Comparison of ENCODE assay signal across 1 cellular context in the genomic region with DNA sequence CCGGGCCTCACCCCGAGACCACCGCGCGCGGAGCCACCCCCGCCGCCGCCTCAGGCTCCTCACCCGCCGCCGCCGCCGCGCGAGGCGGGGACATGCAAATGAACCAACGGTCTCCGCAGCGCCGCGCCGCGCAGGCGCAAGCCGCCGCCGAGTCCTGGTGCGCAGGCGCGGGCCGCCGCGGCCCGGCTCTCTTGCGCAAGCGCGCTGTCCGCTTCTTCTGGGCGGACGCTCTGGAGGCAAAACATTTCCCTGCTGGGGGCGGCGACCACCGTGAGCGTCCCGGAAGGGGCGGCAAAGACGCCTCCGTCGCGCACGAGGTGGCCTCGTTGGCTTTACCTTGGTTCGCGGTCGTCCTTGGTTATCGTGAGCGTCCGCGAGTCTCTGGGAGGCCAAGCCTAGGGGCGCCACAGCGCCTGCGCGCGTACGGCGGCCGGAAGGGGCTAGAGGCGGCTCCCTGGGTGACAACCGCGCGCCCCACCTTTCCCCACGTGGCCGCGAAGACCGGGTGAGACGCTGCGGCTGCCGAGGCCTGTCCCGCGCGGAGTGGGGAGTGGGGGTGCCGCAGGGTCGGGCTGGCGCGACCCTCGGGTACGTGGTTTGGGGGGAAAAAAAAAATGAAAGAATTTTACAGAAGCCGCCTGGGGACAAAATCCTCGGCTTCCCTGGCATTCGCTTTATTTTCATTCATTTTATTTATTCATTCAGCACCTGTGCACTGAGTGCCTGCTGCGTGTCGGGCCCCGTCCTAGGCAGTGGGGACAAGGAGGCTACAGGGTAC.
TF ChIP-seq lines count a peak whose summit lies in the region.

A gene (plus strand): TSS at position 178 of the 778 bp plus-strand sequence. CDS start 607 bp downstream, outside the sequence.
A gene (minus strand): TSS at position 92 of the 778 bp plus-strand sequence. CDS start 2,446 bp downstream, outside the sequence.

TF ChIP-seq in HepG2, 621 proteins besides CTCF, POLR2A, EP300 and RAD21 (continued from another document and continues in another):
- TF ChIP-seq RBFOX2 (IDR thresholded peaks at IDR 0.05; ENCODE audit: low read depth, low read length) (peak; percentile 94), BORCS8-MEF2B (CRISPR knock-in tag; IDR thresholded peaks at IDR 0.05) (peak; percentile 83; the same call in 1 of the 2 replicates), ZNF138 (CRISPR knock-in tag; IDR thresholded peaks at IDR 0.05; ENCODE audit: low read depth) (peak; percentile 85; the same call in 1 of the 2 replicates), FOXJ3 (CRISPR knock-in tag; IDR thresholded peaks at IDR 0.05; ENCODE audit: borderline replicate concordance) (no peak), ZNF841 (CRISPR knock-in tag; IDR thresholded peaks at IDR 0.05; ENCODE audit: borderline replicate concordance) (peak; percentile 94; the same call in 1 of the 2 replicates), HDAC1 (CRISPR knock-in tag; IDR thresholded peaks at IDR 0.05) (peak; percentile 98), ZFP36 (IDR thresholded peaks at IDR 0.05; ENCODE audit: borderline replicate concordance, low read depth, low read length, partially characterized antibody) (no peak), SIN3B (IDR thresholded peaks at IDR 0.05; ENCODE audit: low read length) (no peak; the same call in 1 of the 2 replicates), RCOR2 (CRISPR knock-in tag; IDR thresholded peaks at IDR 0.05) (no peak), ZNF652 (CRISPR knock-in tag; IDR thresholded peaks at IDR 0.05; ENCODE audit: borderline replicate concordance, low read depth) (no peak), ZBTB3 (CRISPR knock-in tag; IDR thresholded peaks at IDR 0.05; ENCODE audit: borderline replicate concordance, low read depth) (0 out of 2 replicates have a peak, but pooled peaks have one; percentile 60), MTA1 (CRISPR knock-in tag; IDR thresholded peaks at IDR 0.05; ENCODE audit: borderline replicate concordance) (peak; percentile 51; the same call in 1 of the 2 replicates), ZSCAN20 (CRISPR knock-in tag; IDR thresholded peaks at IDR 0.05; ENCODE audit: borderline replicate concordance) (0 out of 2 replicates have a peak, but pooled peaks have one; percentile 61), PRMT3 (CRISPR knock-in tag; IDR thresholded peaks at IDR 0.05; ENCODE audit: borderline replicate concordance, low read depth) (no peak), ZKSCAN5 (CRISPR knock-in tag; IDR thresholded peaks at IDR 0.05) (no peak), SAFB2 (CRISPR knock-in tag; IDR thresholded peaks at IDR 0.05; ENCODE audit: borderline replicate concordance, low read depth) (peak; percentile 87; the same call in 1 of the 2 replicates), AGO2 (optimal IDR thresholded peaks at IDR 0.05; ENCODE audit: low read depth, low read length) (peak; percentile 36), ZNF747 (CRISPR knock-in tag; IDR thresholded peaks at IDR 0.05; ENCODE audit: borderline replicate concordance) (peak; percentile 88; the same call in 1 of the 2 replicates), ZNF260 (CRISPR knock-in tag; IDR thresholded peaks at IDR 0.05; ENCODE audit: borderline replicate concordance, low read depth) (no peak), KLF6 (CRISPR knock-in tag; IDR thresholded peaks at IDR 0.05) (peak; percentile 93; the same call in 1 of the 2 replicates), XBP1 (CRISPR knock-in tag; IDR thresholded peaks at IDR 0.05) (no peak), ZNF83 (CRISPR knock-in tag; IDR thresholded peaks at IDR 0.05; ENCODE audit: borderline replicate concordance) (peak; percentile 94; the same call in 1 of the 2 replicates), HHEX (CRISPR knock-in tag; IDR thresholded peaks at IDR 0.05) (no peak), ZBTB20 (CRISPR knock-in tag; IDR thresholded peaks at IDR 0.05; ENCODE audit: borderline replicate concordance, low read depth) (no peak), RFXAP (CRISPR knock-in tag; IDR thresholded peaks at IDR 0.05; ENCODE audit: borderline replicate concordance) (peak; percentile 73; the same call in 1 of the 2 replicates), PLRG1 (conservative IDR thresholded peaks at IDR 0.05) (no peak), ERF (CRISPR knock-in tag; IDR thresholded peaks at IDR 0.05) (peak; percentile 72; the same call in 1 of the 2 replicates), ZNF382 (CRISPR knock-in tag; IDR thresholded peaks at IDR 0.05; ENCODE audit: borderline replicate concordance) (no peak), JUN (CRISPR knock-in tag; IDR thresholded peaks at IDR 0.05) (no peak), SNRNP70 (IDR thresholded peaks at IDR 0.05; ENCODE audit: low read depth, low read length) (no peak), FOXM1 (CRISPR knock-in tag; IDR thresholded peaks at IDR 0.05) (no peak), SUZ12 (IDR thresholded peaks at IDR 0.05; ENCODE audit: low read depth, low read length) (no peak)
- TF ChIP-seq, protein P1, sequence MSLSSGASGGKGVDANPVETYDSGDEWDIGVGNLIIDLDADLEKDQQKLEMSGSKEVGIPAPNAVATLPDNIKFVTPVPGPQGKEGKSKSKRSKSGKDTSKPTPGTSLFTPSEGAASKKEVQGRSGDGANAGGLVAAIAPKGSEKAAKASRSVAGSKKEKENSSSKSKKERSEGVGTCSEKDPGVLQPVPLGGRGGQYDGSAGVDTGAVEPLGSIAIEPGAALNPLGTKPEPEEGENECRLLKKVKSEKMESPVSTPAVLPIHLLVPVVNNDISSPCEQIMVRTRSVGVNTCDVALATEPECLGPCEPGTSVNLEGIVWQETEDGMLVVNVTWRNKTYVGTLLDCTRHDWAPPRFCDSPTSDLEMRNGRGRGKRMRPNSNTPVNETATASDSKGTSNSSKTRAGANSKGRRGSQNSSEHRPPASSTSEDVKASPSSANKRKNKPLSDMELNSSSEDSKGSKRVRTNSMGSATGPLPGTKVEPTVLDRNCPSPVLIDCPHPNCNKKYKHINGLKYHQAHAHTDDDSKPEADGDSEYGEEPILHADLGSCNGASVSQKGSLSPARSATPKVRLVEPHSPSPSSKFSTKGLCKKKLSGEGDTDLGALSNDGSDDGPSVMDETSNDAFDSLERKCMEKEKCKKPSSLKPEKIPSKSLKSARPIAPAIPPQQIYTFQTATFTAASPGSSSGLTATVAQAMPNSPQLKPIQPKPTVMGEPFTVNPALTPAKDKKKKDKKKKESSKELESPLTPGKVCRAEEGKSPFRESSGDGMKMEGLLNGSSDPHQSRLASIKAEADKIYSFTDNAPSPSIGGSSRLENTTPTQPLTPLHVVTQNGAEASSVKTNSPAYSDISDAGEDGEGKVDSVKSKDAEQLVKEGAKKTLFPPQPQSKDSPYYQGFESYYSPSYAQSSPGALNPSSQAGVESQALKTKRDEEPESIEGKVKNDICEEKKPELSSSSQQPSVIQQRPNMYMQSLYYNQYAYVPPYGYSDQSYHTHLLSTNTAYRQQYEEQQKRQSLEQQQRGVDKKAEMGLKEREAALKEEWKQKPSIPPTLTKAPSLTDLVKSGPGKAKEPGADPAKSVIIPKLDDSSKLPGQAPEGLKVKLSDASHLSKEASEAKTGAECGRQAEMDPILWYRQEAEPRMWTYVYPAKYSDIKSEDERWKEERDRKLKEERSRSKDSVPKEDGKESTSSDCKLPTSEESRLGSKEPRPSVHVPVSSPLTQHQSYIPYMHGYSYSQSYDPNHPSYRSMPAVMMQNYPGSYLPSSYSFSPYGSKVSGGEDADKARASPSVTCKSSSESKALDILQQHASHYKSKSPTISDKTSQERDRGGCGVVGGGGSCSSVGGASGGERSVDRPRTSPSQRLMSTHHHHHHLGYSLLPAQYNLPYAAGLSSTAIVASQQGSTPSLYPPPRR (CRISPR knock-in tag; IDR thresholded peaks at IDR 0.05; ENCODE audit: borderline replicate concordance) = peak; percentile 58; the same call in 1 of the 2 replicates
- TF ChIP-seq, protein P2, sequence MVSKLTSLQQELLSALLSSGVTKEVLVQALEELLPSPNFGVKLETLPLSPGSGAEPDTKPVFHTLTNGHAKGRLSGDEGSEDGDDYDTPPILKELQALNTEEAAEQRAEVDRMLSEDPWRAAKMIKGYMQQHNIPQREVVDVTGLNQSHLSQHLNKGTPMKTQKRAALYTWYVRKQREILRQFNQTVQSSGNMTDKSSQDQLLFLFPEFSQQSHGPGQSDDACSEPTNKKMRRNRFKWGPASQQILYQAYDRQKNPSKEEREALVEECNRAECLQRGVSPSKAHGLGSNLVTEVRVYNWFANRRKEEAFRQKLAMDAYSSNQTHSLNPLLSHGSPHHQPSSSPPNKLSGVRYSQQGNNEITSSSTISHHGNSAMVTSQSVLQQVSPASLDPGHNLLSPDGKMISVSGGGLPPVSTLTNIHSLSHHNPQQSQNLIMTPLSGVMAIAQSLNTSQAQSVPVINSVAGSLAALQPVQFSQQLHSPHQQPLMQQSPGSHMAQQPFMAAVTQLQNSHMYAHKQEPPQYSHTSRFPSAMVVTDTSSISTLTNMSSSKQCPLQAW (CRISPR knock-in tag; IDR thresholded peaks at IDR 0.05) = peak; percentile 65
- TF ChIP-seq, protein P3, sequence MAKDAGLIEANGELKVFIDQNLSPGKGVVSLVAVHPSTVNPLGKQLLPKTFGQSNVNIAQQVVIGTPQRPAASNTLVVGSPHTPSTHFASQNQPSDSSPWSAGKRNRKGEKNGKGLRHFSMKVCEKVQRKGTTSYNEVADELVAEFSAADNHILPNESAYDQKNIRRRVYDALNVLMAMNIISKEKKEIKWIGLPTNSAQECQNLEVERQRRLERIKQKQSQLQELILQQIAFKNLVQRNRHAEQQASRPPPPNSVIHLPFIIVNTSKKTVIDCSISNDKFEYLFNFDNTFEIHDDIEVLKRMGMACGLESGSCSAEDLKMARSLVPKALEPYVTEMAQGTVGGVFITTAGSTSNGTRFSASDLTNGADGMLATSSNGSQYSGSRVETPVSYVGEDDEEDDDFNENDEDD (CRISPR knock-in tag; IDR thresholded peaks at IDR 0.05; ENCODE audit: borderline replicate concordance) = peak; percentile 98
- TF ChIP-seq, protein P4, sequence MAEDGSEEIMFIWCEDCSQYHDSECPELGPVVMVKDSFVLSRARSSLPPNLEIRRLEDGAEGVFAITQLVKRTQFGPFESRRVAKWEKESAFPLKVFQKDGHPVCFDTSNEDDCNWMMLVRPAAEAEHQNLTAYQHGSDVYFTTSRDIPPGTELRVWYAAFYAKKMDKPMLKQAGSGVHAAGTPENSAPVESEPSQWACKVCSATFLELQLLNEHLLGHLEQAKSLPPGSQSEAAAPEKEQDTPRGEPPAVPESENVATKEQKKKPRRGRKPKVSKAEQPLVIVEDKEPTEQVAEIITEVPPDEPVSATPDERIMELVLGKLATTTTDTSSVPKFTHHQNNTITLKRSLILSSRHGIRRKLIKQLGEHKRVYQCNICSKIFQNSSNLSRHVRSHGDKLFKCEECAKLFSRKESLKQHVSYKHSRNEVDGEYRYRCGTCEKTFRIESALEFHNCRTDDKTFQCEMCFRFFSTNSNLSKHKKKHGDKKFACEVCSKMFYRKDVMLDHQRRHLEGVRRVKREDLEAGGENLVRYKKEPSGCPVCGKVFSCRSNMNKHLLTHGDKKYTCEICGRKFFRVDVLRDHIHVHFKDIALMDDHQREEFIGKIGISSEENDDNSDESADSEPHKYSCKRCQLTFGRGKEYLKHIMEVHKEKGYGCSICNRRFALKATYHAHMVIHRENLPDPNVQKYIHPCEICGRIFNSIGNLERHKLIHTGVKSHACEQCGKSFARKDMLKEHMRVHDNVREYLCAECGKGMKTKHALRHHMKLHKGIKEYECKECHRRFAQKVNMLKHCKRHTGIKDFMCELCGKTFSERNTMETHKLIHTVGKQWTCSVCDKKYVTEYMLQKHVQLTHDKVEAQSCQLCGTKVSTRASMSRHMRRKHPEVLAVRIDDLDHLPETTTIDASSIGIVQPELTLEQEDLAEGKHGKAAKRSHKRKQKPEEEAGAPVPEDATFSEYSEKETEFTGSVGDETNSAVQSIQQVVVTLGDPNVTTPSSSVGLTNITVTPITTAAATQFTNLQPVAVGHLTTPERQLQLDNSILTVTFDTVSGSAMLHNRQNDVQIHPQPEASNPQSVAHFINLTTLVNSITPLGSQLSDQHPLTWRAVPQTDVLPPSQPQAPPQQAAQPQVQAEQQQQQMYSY (CRISPR knock-in tag; IDR thresholded peaks at IDR 0.05) = no peak; the same call in 1 of the 2 replicates
- TF ChIP-seq, protein P5, sequence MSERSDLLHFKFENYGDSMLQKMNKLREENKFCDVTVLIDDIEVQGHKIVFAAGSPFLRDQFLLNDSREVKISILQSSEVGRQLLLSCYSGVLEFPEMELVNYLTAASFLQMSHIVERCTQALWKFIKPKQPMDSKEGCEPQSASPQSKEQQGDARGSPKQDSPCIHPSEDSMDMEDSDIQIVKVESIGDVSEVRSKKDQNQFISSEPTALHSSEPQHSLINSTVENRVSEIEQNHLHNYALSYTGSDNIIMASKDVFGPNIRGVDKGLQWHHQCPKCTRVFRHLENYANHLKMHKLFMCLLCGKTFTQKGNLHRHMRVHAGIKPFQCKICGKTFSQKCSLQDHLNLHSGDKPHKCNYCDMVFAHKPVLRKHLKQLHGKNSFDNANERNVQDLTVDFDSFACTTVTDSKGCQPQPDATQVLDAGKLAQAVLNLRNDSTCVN (CRISPR knock-in tag; IDR thresholded peaks at IDR 0.05; ENCODE audit: borderline replicate concordance) = peak; percentile 74; the same call in 1 of the 2 replicates
- TF ChIP-seq, protein P6, sequence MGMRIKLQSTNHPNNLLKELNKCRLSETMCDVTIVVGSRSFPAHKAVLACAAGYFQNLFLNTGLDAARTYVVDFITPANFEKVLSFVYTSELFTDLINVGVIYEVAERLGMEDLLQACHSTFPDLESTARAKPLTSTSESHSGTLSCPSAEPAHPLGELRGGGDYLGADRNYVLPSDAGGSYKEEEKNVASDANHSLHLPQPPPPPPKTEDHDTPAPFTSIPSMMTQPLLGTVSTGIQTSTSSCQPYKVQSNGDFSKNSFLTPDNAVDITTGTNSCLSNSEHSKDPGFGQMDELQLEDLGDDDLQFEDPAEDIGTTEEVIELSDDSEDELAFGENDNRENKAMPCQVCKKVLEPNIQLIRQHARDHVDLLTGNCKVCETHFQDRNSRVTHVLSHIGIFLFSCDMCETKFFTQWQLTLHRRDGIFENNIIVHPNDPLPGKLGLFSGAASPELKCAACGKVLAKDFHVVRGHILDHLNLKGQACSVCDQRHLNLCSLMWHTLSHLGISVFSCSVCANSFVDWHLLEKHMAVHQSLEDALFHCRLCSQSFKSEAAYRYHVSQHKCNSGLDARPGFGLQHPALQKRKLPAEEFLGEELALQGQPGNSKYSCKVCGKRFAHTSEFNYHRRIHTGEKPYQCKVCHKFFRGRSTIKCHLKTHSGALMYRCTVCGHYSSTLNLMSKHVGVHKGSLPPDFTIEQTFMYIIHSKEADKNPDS (CRISPR knock-in tag; IDR thresholded peaks at IDR 0.05) = no peak
- TF ChIP-seq, protein P7, sequence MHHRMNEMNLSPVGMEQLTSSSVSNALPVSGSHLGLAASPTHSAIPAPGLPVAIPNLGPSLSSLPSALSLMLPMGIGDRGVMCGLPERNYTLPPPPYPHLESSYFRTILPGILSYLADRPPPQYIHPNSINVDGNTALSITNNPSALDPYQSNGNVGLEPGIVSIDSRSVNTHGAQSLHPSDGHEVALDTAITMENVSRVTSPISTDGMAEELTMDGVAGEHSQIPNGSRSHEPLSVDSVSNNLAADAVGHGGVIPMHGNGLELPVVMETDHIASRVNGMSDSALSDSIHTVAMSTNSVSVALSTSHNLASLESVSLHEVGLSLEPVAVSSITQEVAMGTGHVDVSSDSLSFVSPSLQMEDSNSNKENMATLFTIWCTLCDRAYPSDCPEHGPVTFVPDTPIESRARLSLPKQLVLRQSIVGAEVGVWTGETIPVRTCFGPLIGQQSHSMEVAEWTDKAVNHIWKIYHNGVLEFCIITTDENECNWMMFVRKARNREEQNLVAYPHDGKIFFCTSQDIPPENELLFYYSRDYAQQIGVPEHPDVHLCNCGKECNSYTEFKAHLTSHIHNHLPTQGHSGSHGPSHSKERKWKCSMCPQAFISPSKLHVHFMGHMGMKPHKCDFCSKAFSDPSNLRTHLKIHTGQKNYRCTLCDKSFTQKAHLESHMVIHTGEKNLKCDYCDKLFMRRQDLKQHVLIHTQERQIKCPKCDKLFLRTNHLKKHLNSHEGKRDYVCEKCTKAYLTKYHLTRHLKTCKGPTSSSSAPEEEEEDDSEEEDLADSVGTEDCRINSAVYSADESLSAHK (CRISPR knock-in tag; IDR thresholded peaks at IDR 0.05; ENCODE audit: borderline replicate concordance) = peak; percentile 72; the same call in 1 of the 2 replicates
